ENCODE assay signal across 19 cellular contexts in the genomic region with DNA sequence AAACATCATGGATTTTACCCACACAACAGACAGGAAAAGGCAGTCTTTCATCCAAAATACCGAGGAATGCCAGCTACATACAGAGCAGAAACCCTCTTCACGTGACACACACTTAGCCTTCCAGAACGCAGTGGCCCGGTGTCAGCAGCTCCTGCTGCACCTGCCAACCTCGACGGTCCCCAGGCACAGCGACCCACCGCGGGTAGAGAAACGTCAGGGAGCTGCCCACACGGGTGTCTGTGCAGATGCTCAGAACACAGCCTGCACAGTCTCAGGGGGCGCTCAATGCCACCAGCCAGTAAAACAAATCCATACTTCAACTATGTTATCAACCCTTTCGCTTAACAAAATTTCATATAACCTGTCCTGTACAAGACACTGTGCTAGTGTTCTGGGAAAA.
A peak's percentile ranks its signal among the peaks of the same experiment; 100 is the strongest.
DNase-seq lines count a peak whose midpoint lies in the region; ATAC-seq, FAIRE-seq and TF ChIP-seq lines count a peak whose summit lies in the region.
"Had no signal": no experiment of that assay in that cellular context is flagged by ENCODE, and none has a peak within 500 bp of the region (broad histone marks: within the 10 kb centered on the region; RNA-seq: fewer than 3 reads in every experiment).

No MANE protein-coding gene starts in this region.

- in situ Hi-C loops in HepG2 (cut with HindIII; ENCODE audit: extremely low pct_ligation_motif_present, low pct_unique_long_range_greater_than_20kb): no loop called here

- WGBS in HepG2 (ENCODE audit: low lambda C conversion rate): 7% methylated on average over 12 of the region's 13 CpGs
- 43% methylated on average over 2 of the region's 13 CpGs for WGBS in right lobe of liver (ENCODE audit: insufficient coverage, low coverage, low lambda C conversion rate, missing lambda C conversion rate)

- peaks cover 1 to 3% (median 2%) of the 10 kb centered on the region in 3 donors for H3K27me3 Mint-ChIP-seq in CD14-positive monocyte (ENCODE audit: low read depth in 3 of 3)

- H3K4me3 ChIP-seq in HepG2 (replicated peaks in 1 of 3; ENCODE audit: insufficient read depth in 1 of 3, low read depth in 2 of 3, low read length in 3 of 3) (no peak overlapping the region), right lobe of liver (no peak overlapping the region)
- H3K4me3 ChIP-seq: SJSA1 had no signal

- no peaks in the 10 kb centered on the region for H3K36me3 Mint-ChIP-seq in CD14-positive monocyte

- BruUV-seq in HepG2 (replicated peaks; lab: Mats Ljungman, UMichigan): no TSS peak

- intact Hi-C loops in HepG2 (cut with micrococcal nuclease; ENCODE audit: unreplicated experiment): no loop called here
- intact Hi-C loops in right lobe of liver (cut with DNase I): no loop called here
- intact Hi-C loops in CD14-positive monocyte (cut with micrococcal nuclease): no loop called here

- H3K4me1 ChIP-seq in HepG2 (ENCODE audit: insufficient read depth, low read length) (no peaks in the 10 kb centered on the region), right lobe of liver (no peaks in the 10 kb centered on the region)
- H3K4me1 ChIP-seq: SJSA1 had no signal

- H4K20me1 ChIP-seq in HepG2 (ENCODE audit: insufficient read depth, low read length): no peaks in the 10 kb centered on the region

- H3K27me3 ChIP-seq in HepG2 (ENCODE audit: control insufficient read depth in 1 of 2, insufficient read depth in 2 of 2, low read length in 2 of 2) (peaks cover 6 to 66% of the 10 kb centered on the region in 2 experiments; a peak in 4 of 5 replicates), right lobe of liver (no peaks in the 10 kb centered on the region)
- H3K27me3 ChIP-seq: SJSA1 had no signal

- CTCF ChIA-PET in HepG2 (lab: Yijun Ruan, JAX; ENCODE audit: low intra/inter-chr PET ratio, low total read pairs): no interaction called here

- H3K27ac ChIP-seq in HepG2 (ENCODE audit: extremely low read length, insufficient read depth, low read length) (no peak overlapping the region), right lobe of liver (no peak overlapping the region)
- H3K27ac ChIP-seq: C4-2B, KMS-11, SJSA1 had no signal

- H3K36me3 ChIP-seq in HepG2 (replicated peaks in 1 of 2; ENCODE audit: control insufficient read depth in 1 of 2, insufficient read depth in 2 of 2, low read length in 2 of 2): no peaks in the 10 kb centered on the region
- no peaks in the 10 kb centered on the region for H3K36me3 ChIP-seq in right lobe of liver
- H3K36me3 ChIP-seq: SJSA1 had no signal

- POLR2A ChIA-PET in HepG2 (lab: Yijun Ruan, JAX): no interaction called here

- H3K9ac ChIP-seq in HepG2 (ENCODE audit: insufficient read depth, low read depth, low read length): no peak overlapping the region
- H3K9ac ChIP-seq: KMS-11 had no signal

- H3K9me3 ChIP-seq in HepG2 (ENCODE audit: low read length) (no peaks in the 10 kb centered on the region), right lobe of liver (no peaks in the 10 kb centered on the region)
- H3K9me3 ChIP-seq: SJSA1 had no signal

- no peak for FAIRE-seq in HepG2 (lab: Jason Lieb, UNC)
- FAIRE-seq: GM19239, H54 had no signal

- TF ChIP-seq EP300 in HepG2 (IDR thresholded peaks at IDR 0.05; ENCODE audit: low read depth in 2 of 2, low read length in 2 of 2): no peak
- no peak for TF ChIP-seq EP300 in HepG2 (CRISPR knock-in tag; IDR thresholded peaks at IDR 0.05; ENCODE audit: borderline replicate concordance)

- peak; percentile 33 for ATAC-seq in HepG2
- ATAC-seq in right lobe of liver: no peak
- ATAC-seq: PC-3 had no signal

- peaks cover 0 to 3% (median 0%) of the 10 kb centered on the region in 7 donors for H3K9me3 Mint-ChIP-seq in CD14-positive monocyte

- H3K4me1 Mint-ChIP-seq in CD14-positive monocyte: no peaks in the 10 kb centered on the region

- no peak overlapping the region for H2AFZ ChIP-seq in HepG2 (ENCODE audit: low read length)

- H3K27ac Mint-ChIP-seq in CD14-positive monocyte: no peak overlapping the region
- H3K27ac Mint-ChIP-seq: HFFc6 had no signal

- TF ChIP-seq POLR2A in HepG2 (IDR thresholded peaks at IDR 0.05; ENCODE audit: insufficient read depth in 1 of 2, low read depth in 2 of 2, low read length in 2 of 2): no peak
- TF ChIP-seq POLR2A in right lobe of liver (IDR thresholded peaks at IDR 0.05): no peak

- TF ChIP-seq RAD21 in HepG2 (CRISPR knock-in tag; IDR thresholded peaks at IDR 0.05): no peak

- DNase-seq in NCI-H1417 (lab: John Stamatoyannopoulos, UW) (peak; percentile 12 to 59 (median 37)), NCI-H1417 treated with DMSO at 0.1 percent for 48 hours (lab: John Stamatoyannopoulos, UW) (no peak), HepG2 (ENCODE audit: low spot score) (no peak), right lobe of liver (no peak), inferior parietal cortex (ENCODE audit: extremely low spot score) (peak; percentile 9), GM20000 (ENCODE audit: low spot score) (no peak), CD14-positive monocyte (ENCODE audit: low spot score) (no peak), GM03348 (ENCODE audit: low spot score) (no peak)
- DNase-seq: EL, HFFc6, NCI-H187 treated with DMSO at 0.1 percent for 48 hours, NCI-H2227 treated with DMSO at 0.1 percent for 48 hours, NCI-H69, PC-3 had no signal

- H3K4me3 Mint-ChIP-seq in CD14-positive monocyte: no peak overlapping the region
- H3K4me3 Mint-ChIP-seq: HFFc6 had no signal

- H3K79me2 ChIP-seq in HepG2 (ENCODE audit: insufficient read depth, low read length): no peaks in the 10 kb centered on the region

- no peak overlapping the region for H3K4me2 ChIP-seq in HepG2 (ENCODE audit: low read depth, low read length)
- H3K4me2 ChIP-seq: KMS-11 had no signal

- TF ChIP-seq CTCF in HepG2 (CRISPR knock-in tag; IDR thresholded peaks at IDR 0.05) (no peak), right lobe of liver (IDR thresholded peaks at IDR 0.05) (no peak), GM20000 (IDR thresholded peaks at IDR 0.05; ENCODE audit: extremely low read depth, missing control alignments) (no peak), CD14-positive monocyte (IDR thresholded peaks at IDR 0.05) (no peak)

TF ChIP-seq in HepG2, 621 proteins besides CTCF, POLR2A, EP300 and RAD21:
- TF ChIP-seq RXRB (CRISPR knock-in tag; IDR thresholded peaks at IDR 0.05; ENCODE audit: borderline replicate concordance): no peak
- TF ChIP-seq SSRP1 (CRISPR knock-in tag; IDR thresholded peaks at IDR 0.05): no peak
- no peak for TF ChIP-seq PCBP2 (optimal IDR thresholded peaks at IDR 0.05; ENCODE audit: low read depth, low read length, poor library complexity, severe bottlenecking)
- TF ChIP-seq, protein P1, sequence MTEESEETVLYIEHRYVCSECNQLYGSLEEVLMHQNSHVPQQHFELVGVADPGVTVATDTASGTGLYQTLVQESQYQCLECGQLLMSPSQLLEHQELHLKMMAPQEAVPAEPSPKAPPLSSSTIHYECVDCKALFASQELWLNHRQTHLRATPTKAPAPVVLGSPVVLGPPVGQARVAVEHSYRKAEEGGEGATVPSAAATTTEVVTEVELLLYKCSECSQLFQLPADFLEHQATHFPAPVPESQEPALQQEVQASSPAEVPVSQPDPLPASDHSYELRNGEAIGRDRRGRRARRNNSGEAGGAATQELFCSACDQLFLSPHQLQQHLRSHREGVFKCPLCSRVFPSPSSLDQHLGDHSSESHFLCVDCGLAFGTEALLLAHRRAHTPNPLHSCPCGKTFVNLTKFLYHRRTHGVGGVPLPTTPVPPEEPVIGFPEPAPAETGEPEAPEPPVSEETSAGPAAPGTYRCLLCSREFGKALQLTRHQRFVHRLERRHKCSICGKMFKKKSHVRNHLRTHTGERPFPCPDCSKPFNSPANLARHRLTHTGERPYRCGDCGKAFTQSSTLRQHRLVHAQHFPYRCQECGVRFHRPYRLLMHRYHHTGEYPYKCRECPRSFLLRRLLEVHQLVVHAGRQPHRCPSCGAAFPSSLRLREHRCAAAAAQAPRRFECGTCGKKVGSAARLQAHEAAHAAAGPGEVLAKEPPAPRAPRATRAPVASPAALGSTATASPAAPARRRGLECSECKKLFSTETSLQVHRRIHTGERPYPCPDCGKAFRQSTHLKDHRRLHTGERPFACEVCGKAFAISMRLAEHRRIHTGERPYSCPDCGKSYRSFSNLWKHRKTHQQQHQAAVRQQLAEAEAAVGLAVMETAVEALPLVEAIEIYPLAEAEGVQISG (CRISPR knock-in tag; IDR thresholded peaks at IDR 0.05): no peak
- no peak for TF ChIP-seq ZNF773 (CRISPR knock-in tag; IDR thresholded peaks at IDR 0.05; ENCODE audit: borderline replicate concordance)
- TF ChIP-seq ZC3H4 (CRISPR knock-in tag; IDR thresholded peaks at IDR 0.05; ENCODE audit: borderline replicate concordance): no peak
- TF ChIP-seq TAF1 (CRISPR knock-in tag; IDR thresholded peaks at IDR 0.05): no peak
- TF ChIP-seq MED1 (CRISPR knock-in tag; IDR thresholded peaks at IDR 0.05): no peak
TF ChIP-seq in HepG2: peak in this region for 0.

Comparison
In these comparisons a context has a peak if more than half of its experiments do, and no peak if none do; other contexts are left out.
1. DNase-seq: peak in NCI-H1417 (3 of 3) and inferior parietal cortex (single experiment); none in NCI-H1417 treated with DMSO at 0.1 percent for 48 hours (single experiment), HepG2 (single experiment), right lobe of liver (0 of 3), GM20000 (single experiment), CD14-positive monocyte (single experiment) and GM03348 (single experiment).